ENCODE assay signal across 15 cellular contexts in genomic region chr6:88266126-88266525, GRCh38.
DNase-seq lines count a peak whose midpoint lies in the region; ATAC-seq and TF ChIP-seq lines count a peak whose summit lies in the region.
"Had no signal": no experiment of that assay in that cellular context is flagged by ENCODE, and none has a peak within 500 bp of the region (broad histone marks: within the 10 kb centered on the region; RNA-seq: fewer than 3 reads in every experiment).

No MANE protein-coding gene starts in this region.

- no peak overlapping the region for H2BK15ac ChIP-seq in H9 (ENCODE audit: low read depth, low read length)

- H2BK120ac ChIP-seq in H9 (ENCODE audit: low read depth, low read length, poor library complexity, severe bottlenecking): no peak overlapping the region

- peaks cover 12% of the 10 kb centered on the region for H3K27me3 Mint-ChIP-seq in brain
- peaks cover 17% of the 10 kb centered on the region for H3K27me3 Mint-ChIP-seq in activated T-cell treated with anti-CD3 and anti-CD28 coated beads, Interleukin-2, amount 50 U/mL, for 4 hours (ENCODE audit: low read depth)
- no peaks in the 10 kb centered on the region for H3K27me3 Mint-ChIP-seq in H9 (ENCODE audit: low read depth)
- H3K27me3 Mint-ChIP-seq: CD4-positive, CD25-positive, alpha-beta regulatory T cell had no signal

- H3K4me2 ChIP-seq in H9 (ENCODE audit: insufficient read depth, insufficient read length, low read length): no peak overlapping the region

- no peaks in the 10 kb centered on the region for H3K9me3 ChIP-seq in H9 (ENCODE audit: control insufficient read depth, low read depth, low read length)
- H3K9me3 ChIP-seq: BE2C, Caco-2 had no signal

- H3K23me2 ChIP-seq in H9 (ENCODE audit: insufficient read length, low read depth, low read length, poor library complexity, severe bottlenecking): no peaks in the 10 kb centered on the region

- H3K79me1 ChIP-seq in H9 (ENCODE audit: insufficient read depth, low read depth, low read length, poor library complexity, severe bottlenecking): no peaks in the 10 kb centered on the region

- H4K8ac ChIP-seq in H9 (replicated peaks; ENCODE audit: insufficient read length, low read depth, low read length): no peak overlapping the region

- H3K27ac Mint-ChIP-seq in brain (peak overlapping the region in 3 of 5 experiments; percentile 63 to 90 (median 69)), H9 (no peak overlapping the region)
- H3K27ac Mint-ChIP-seq: CD4-positive, CD25-positive, alpha-beta regulatory T cell; CD8-positive, alpha-beta memory T cell had no signal

- TF ChIP-seq CTCF in brain (conservative IDR thresholded peaks at IDR 0.05): no peak
- TF ChIP-seq CTCF in H9 (conservative IDR thresholded peaks at IDR 0.05): no peak

- H3K56ac ChIP-seq in H9 (ENCODE audit: insufficient read length, low read depth, low read length): no peak overlapping the region

- peaks cover 13% of the 10 kb centered on the region for H3K4me1 Mint-ChIP-seq in brain
- no peaks in the 10 kb centered on the region for H3K4me1 Mint-ChIP-seq in activated T-cell treated with anti-CD3 and anti-CD28 coated beads, Interleukin-2, amount 50 U/mL, for 4 hours (ENCODE audit: low read depth)
- peaks cover 5 to 9% of the 10 kb centered on the region in 2 experiments; a peak in 3 of 4 replicates for H3K4me1 Mint-ChIP-seq in H9
- H3K4me1 Mint-ChIP-seq: CD4-positive, CD25-positive, alpha-beta regulatory T cell; CD8-positive, alpha-beta memory T cell had no signal

- H3K27me3 ChIP-seq in H9 (ENCODE audit: insufficient read depth, low read length): no peaks in the 10 kb centered on the region

- H4K5ac ChIP-seq in H9 (ENCODE audit: insufficient read length, low read depth, low read length): no peak overlapping the region

- no peak overlapping the region for H3T11ph ChIP-seq in H9 (ENCODE audit: low read length)

- H2BK20ac ChIP-seq in H9 (ENCODE audit: low read depth, low read length, poor library complexity, severe bottlenecking): no peak overlapping the region

- H3K9me3 Mint-ChIP-seq in brain (peaks cover 0 to 3% (median 0%) of the 10 kb centered on the region in 5 experiments), H9 (no peaks in the 10 kb centered on the region)
- no peaks in the 10 kb centered on the region for H3K9me3 Mint-ChIP-seq in activated T-cell treated with anti-CD3 and anti-CD28 coated beads, Interleukin-2, amount 50 U/mL, for 4 hours

- no peak overlapping the region for H3K4ac ChIP-seq in H9 (ENCODE audit: low read depth, low read length)

- no peak overlapping the region for H4K91ac ChIP-seq in H9 (ENCODE audit: insufficient read length, low read depth, low read length)

- DNase-seq in NCI-H1694 (lab: John Stamatoyannopoulos, UW) (peak; percentile 63), NCI-H2171 treated with DMSO at 0.1 percent for 48 hours (lab: John Stamatoyannopoulos, UW) (peak; percentile 76), COR-L47 (lab: John Stamatoyannopoulos, UW) (no peak), H9 (no peak)
- no peak for DNase-seq in activated T-cell treated with anti-CD3 and anti-CD28 coated beads, Interleukin-2, amount 50 U/mL, for 4 hours
- DNase-seq: ACHN; BE2C; Caco-2; CD4-positive, CD25-positive, alpha-beta regulatory T cell; CD8-positive, alpha-beta memory T cell; DMS79 treated with DMSO at 0.1 percent for 48 hours; HCEC 1CT had no signal

- H2AFZ ChIP-seq in H9 (ENCODE audit: low read length): no peak overlapping the region

- no peaks in the 10 kb centered on the region for H3K4me1 ChIP-seq in H9 (ENCODE audit: insufficient read depth, low read length)
- H3K4me1 ChIP-seq: BE2C, Caco-2 had no signal

- H3K27ac ChIP-seq in H9 (ENCODE audit: insufficient read length, low read depth, low read length): no peak overlapping the region
- H3K27ac ChIP-seq: HL-60 had no signal

- no peak overlapping the region for H3K9ac ChIP-seq in H9 (ENCODE audit: extremely low read depth, insufficient read length, low read length)

- H2BK5ac ChIP-seq in H9 (ENCODE audit: insufficient read length, low read length): no peak overlapping the region

- no peak overlapping the region for H3K14ac ChIP-seq in H9 (ENCODE audit: insufficient read depth, low read length)

- no peak overlapping the region for H2AK5ac ChIP-seq in H9 (ENCODE audit: insufficient read length, low read length)

- no peaks in the 10 kb centered on the region for H3K79me2 ChIP-seq in H9 (ENCODE audit: insufficient read depth, low read length)

- H4K20me1 ChIP-seq in H9 (ENCODE audit: control insufficient read depth, insufficient read depth, insufficient read length): no peaks in the 10 kb centered on the region

- ATAC-seq in activated T-cell treated with anti-CD3 and anti-CD28 coated beads, Interleukin-2, amount 50 U/mL, for 4 hours: no peak
- ATAC-seq: GM12878 had no signal

- H3K36me3 Mint-ChIP-seq in brain (no peaks in the 10 kb centered on the region), H9 (ENCODE audit: insufficient read depth in 1 of 3, low read depth in 3 of 3) (no peaks in the 10 kb centered on the region)
- no peaks in the 10 kb centered on the region for H3K36me3 Mint-ChIP-seq in activated T-cell treated with anti-CD3 and anti-CD28 coated beads, Interleukin-2, amount 50 U/mL, for 4 hours (ENCODE audit: insufficient read depth)
- H3K36me3 Mint-ChIP-seq: CD4-positive, CD25-positive, alpha-beta regulatory T cell; CD8-positive, alpha-beta memory T cell had no signal

- H2BK12ac ChIP-seq in H9 (ENCODE audit: insufficient read length, low read depth, low read length): no peak overlapping the region

- H3K4me3 Mint-ChIP-seq in brain: no peak overlapping the region
- H3K4me3 Mint-ChIP-seq in activated T-cell treated with anti-CD3 and anti-CD28 coated beads, Interleukin-2, amount 50 U/mL, for 4 hours: no peak overlapping the region
- no peak overlapping the region for H3K4me3 Mint-ChIP-seq in H9
- H3K4me3 Mint-ChIP-seq: CD4-positive, CD25-positive, alpha-beta regulatory T cell; CD8-positive, alpha-beta memory T cell had no signal

- H3K18ac ChIP-seq in H9 (ENCODE audit: insufficient read length, low read depth, low read length): no peak overlapping the region

- H3K23ac ChIP-seq in H9 (ENCODE audit: insufficient read length, low read depth, low read length): no peak overlapping the region

Comparison
In these comparisons a context has a peak if more than half of its experiments do, and no peak if none do; other contexts are left out.
1. DNase-seq: peak in NCI-H1694 (single experiment) and NCI-H2171 treated with DMSO at 0.1 percent for 48 hours (single experiment); none in activated T-cell treated with anti-CD3 and anti-CD28 coated beads, Interleukin-2, amount 50 U/mL, for 4 hours (single experiment), COR-L47 (single experiment) and H9 (single experiment).
2. H3K27ac Mint-ChIP-seq: peak in brain (3 of 5); none in H9 (0 of 3).